1 cellular context compared by ENCODE assay signal in genomic region chr17:81120695-81121621, GRCh38.
TF ChIP-seq lines count a peak whose summit lies in the region.

No MANE protein-coding gene starts in this region.

TF ChIP-seq in HCT116, 20 proteins besides CTCF, POLR2A, EP300 and RAD21:
- TF ChIP-seq ZNF274 (IDR thresholded peaks at IDR 0.05; ENCODE audit: low read depth, low read length) (no peak), EZH2phosphoT487 (IDR thresholded peaks at IDR 0.05; ENCODE audit: borderline replicate concordance) (no peak), MAX (IDR thresholded peaks at IDR 0.05) (no peak), ZBTB33 (IDR thresholded peaks at IDR 0.05; ENCODE audit: extremely low read depth, insufficient replicate concordance, low read length) (no peak), CBX3 (IDR thresholded peaks at IDR 0.05; ENCODE audit: low read depth) (no peak), JUND (IDR thresholded peaks at IDR 0.05) (no peak), CEBPB (IDR thresholded peaks at IDR 0.05; ENCODE audit: low read depth) (no peak), YY1 (IDR thresholded peaks at IDR 0.05; ENCODE audit: extremely low read depth, insufficient replicate concordance, low read depth, low read length) (no peak), SIN3A (IDR thresholded peaks at IDR 0.05; ENCODE audit: low read depth) (no peak), ATF3 (IDR thresholded peaks at IDR 0.05) (no peak), POLR2AphosphoS5 (IDR thresholded peaks at IDR 0.05; ENCODE audit: low read depth, low read length) (no peak), ELF1 (IDR thresholded peaks at IDR 0.05; ENCODE audit: borderline replicate concordance, low read depth) (no peak), SRF (IDR thresholded peaks at IDR 0.05; ENCODE audit: low read depth) (no peak), REST (IDR thresholded peaks at IDR 0.05; ENCODE audit: low read depth) (no peak), EGR1 (IDR thresholded peaks at IDR 0.05; ENCODE audit: low read depth) (no peak), SP1 (IDR thresholded peaks at IDR 0.05; ENCODE audit: low read depth) (no peak), FOSL1 (IDR thresholded peaks at IDR 0.05; ENCODE audit: low read depth) (no peak), TCF7L2 (IDR thresholded peaks at IDR 0.05; ENCODE audit: borderline replicate concordance, extremely low read depth, insufficient read depth, insufficient read length) (no peak)
